In genomic region chr11:129214710-129215295, GRCh38 we compare ENCODE assay signal across 2 cellular contexts.
TF ChIP-seq lines count a peak whose summit lies in the region.

No MANE protein-coding gene starts in this region.

TF ChIP-seq in HepG2, 621 proteins besides CTCF, POLR2A, EP300 and RAD21:
- TF ChIP-seq ZBTB40 (IDR thresholded peaks at IDR 0.05), result peak; percentile 48
- peak; percentile 97 for TF ChIP-seq ZBTB40 (CRISPR knock-in tag; IDR thresholded peaks at IDR 0.05)
- no peak for TF ChIP-seq ZNF775 (CRISPR knock-in tag; IDR thresholded peaks at IDR 0.05; ENCODE audit: borderline replicate concordance)
TF ChIP-seq in HepG2: peak in this region for 1.

TF ChIP-seq in WTC11, 78 proteins besides CTCF, POLR2A, EP300 and RAD21:
- TF ChIP-seq ZNF671 (CRISPR knock-in tag; IDR thresholded peaks at IDR 0.05) (no peak), NR3C1 (CRISPR knock-in tag; conservative IDR thresholded peaks at IDR 0.05; ENCODE audit: low read depth) (no peak), ZNF396 (CRISPR knock-in tag; IDR thresholded peaks at IDR 0.05; ENCODE audit: borderline replicate concordance) (no peak), GABPB1 (CRISPR knock-in tag; IDR thresholded peaks at IDR 0.05) (no peak), CREB1 (CRISPR knock-in tag; IDR thresholded peaks at IDR 0.05) (no peak), ZNF138 (CRISPR knock-in tag; conservative IDR thresholded peaks at IDR 0.05) (no peak), E2F5 (CRISPR knock-in tag; IDR thresholded peaks at IDR 0.05) (no peak), ZNF512 (CRISPR knock-in tag; IDR thresholded peaks at IDR 0.05; ENCODE audit: borderline replicate concordance) (no peak), RORB (CRISPR knock-in tag; IDR thresholded peaks at IDR 0.05) (no peak), GTF2I (CRISPR knock-in tag; conservative IDR thresholded peaks at IDR 0.05) (no peak), ATF3 (CRISPR knock-in tag; conservative IDR thresholded peaks at IDR 0.05) (no peak), FOXP4 (CRISPR knock-in tag; IDR thresholded peaks at IDR 0.05) (no peak)
- TF ChIP-seq, protein P1, sequence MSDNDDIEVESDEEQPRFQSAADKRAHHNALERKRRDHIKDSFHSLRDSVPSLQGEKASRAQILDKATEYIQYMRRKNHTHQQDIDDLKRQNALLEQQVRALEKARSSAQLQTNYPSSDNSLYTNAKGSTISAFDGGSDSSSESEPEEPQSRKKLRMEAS (CRISPR knock-in tag; IDR thresholded peaks at IDR 0.05), result no peak
- TF ChIP-seq, protein P2, sequence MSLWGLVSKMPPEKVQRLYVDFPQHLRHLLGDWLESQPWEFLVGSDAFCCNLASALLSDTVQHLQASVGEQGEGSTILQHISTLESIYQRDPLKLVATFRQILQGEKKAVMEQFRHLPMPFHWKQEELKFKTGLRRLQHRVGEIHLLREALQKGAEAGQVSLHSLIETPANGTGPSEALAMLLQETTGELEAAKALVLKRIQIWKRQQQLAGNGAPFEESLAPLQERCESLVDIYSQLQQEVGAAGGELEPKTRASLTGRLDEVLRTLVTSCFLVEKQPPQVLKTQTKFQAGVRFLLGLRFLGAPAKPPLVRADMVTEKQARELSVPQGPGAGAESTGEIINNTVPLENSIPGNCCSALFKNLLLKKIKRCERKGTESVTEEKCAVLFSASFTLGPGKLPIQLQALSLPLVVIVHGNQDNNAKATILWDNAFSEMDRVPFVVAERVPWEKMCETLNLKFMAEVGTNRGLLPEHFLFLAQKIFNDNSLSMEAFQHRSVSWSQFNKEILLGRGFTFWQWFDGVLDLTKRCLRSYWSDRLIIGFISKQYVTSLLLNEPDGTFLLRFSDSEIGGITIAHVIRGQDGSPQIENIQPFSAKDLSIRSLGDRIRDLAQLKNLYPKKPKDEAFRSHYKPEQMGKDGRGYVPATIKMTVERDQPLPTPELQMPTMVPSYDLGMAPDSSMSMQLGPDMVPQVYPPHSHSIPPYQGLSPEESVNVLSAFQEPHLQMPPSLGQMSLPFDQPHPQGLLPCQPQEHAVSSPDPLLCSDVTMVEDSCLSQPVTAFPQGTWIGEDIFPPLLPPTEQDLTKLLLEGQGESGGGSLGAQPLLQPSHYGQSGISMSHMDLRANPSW (CRISPR knock-in tag; conservative IDR thresholded peaks at IDR 0.05; ENCODE audit: low read depth), result no peak
- TF ChIP-seq, protein P3, sequence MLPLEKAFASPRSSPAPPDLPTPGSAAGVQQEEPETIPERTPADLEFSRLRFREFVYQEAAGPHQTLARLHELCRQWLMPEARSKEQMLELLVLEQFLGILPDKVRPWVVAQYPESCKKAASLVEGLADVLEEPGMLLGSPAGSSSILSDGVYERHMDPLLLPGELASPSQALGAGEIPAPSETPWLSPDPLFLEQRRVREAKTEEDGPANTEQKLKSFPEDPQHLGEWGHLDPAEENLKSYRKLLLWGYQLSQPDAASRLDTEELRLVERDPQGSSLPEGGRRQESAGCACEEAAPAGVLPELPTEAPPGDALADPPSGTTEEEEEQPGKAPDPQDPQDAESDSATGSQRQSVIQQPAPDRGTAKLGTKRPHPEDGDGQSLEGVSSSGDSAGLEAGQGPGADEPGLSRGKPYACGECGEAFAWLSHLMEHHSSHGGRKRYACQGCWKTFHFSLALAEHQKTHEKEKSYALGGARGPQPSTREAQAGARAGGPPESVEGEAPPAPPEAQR (CRISPR knock-in tag; IDR thresholded peaks at IDR 0.05), result no peak
- TF ChIP-seq, protein P4, sequence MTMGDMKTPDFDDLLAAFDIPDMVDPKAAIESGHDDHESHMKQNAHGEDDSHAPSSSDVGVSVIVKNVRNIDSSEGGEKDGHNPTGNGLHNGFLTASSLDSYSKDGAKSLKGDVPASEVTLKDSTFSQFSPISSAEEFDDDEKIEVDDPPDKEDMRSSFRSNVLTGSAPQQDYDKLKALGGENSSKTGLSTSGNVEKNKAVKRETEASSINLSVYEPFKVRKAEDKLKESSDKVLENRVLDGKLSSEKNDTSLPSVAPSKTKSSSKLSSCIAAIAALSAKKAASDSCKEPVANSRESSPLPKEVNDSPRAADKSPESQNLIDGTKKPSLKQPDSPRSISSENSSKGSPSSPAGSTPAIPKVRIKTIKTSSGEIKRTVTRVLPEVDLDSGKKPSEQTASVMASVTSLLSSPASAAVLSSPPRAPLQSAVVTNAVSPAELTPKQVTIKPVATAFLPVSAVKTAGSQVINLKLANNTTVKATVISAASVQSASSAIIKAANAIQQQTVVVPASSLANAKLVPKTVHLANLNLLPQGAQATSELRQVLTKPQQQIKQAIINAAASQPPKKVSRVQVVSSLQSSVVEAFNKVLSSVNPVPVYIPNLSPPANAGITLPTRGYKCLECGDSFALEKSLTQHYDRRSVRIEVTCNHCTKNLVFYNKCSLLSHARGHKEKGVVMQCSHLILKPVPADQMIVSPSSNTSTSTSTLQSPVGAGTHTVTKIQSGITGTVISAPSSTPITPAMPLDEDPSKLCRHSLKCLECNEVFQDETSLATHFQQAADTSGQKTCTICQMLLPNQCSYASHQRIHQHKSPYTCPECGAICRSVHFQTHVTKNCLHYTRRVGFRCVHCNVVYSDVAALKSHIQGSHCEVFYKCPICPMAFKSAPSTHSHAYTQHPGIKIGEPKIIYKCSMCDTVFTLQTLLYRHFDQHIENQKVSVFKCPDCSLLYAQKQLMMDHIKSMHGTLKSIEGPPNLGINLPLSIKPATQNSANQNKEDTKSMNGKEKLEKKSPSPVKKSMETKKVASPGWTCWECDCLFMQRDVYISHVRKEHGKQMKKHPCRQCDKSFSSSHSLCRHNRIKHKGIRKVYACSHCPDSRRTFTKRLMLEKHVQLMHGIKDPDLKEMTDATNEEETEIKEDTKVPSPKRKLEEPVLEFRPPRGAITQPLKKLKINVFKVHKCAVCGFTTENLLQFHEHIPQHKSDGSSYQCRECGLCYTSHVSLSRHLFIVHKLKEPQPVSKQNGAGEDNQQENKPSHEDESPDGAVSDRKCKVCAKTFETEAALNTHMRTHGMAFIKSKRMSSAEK (CRISPR knock-in tag; IDR thresholded peaks at IDR 0.05; ENCODE audit: borderline replicate concordance), result no peak
- TF ChIP-seq, protein P5, sequence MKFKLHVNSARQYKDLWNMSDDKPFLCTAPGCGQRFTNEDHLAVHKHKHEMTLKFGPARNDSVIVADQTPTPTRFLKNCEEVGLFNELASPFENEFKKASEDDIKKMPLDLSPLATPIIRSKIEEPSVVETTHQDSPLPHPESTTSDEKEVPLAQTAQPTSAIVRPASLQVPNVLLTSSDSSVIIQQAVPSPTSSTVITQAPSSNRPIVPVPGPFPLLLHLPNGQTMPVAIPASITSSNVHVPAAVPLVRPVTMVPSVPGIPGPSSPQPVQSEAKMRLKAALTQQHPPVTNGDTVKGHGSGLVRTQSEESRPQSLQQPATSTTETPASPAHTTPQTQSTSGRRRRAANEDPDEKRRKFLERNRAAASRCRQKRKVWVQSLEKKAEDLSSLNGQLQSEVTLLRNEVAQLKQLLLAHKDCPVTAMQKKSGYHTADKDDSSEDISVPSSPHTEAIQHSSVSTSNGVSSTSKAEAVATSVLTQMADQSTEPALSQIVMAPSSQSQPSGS (CRISPR knock-in tag; IDR thresholded peaks at IDR 0.05; ENCODE audit: borderline replicate concordance, low read depth), result no peak
- TF ChIP-seq, protein P6, sequence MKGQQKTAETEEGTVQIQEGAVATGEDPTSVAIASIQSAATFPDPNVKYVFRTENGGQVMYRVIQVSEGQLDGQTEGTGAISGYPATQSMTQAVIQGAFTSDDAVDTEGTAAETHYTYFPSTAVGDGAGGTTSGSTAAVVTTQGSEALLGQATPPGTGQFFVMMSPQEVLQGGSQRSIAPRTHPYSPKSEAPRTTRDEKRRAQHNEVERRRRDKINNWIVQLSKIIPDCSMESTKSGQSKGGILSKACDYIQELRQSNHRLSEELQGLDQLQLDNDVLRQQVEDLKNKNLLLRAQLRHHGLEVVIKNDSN (CRISPR knock-in tag; IDR thresholded peaks at IDR 0.05), result no peak
- TF ChIP-seq, protein P7, sequence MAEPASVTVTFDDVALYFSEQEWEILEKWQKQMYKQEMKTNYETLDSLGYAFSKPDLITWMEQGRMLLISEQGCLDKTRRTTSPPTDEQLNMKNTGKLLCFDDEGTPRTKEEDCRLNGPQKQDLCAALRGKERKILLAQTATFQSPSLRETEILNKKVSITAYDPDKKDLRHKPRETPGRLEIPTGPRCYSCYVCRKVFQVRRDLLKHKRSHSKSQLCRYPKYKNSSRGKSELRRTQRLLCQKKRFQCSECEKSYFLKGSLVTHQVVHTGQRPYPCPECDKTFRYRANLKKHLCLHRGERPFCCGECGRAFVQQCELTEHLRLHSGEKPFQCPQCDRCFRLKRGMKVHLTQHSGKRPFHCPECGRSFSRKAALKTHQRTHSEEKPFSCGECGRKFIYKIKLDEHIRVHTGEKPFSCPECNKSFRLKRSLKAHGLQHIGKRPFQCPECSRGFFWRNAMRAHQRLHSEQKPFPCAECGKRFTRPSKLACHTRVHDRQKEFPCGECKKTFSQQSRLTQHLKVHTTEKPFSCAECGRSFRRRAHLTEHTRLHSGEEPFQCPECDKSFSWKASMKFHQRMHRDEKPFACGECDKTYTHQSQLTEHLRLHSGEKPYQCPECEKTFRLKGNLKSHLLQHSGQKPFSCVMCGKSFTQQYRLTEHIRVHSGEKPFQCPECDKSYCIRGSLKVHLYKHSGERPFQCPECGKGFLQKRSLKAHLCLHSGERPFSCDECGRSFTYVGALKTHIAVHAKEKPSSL (CRISPR knock-in tag; conservative IDR thresholded peaks at IDR 0.05), result no peak
- TF ChIP-seq, protein P8, sequence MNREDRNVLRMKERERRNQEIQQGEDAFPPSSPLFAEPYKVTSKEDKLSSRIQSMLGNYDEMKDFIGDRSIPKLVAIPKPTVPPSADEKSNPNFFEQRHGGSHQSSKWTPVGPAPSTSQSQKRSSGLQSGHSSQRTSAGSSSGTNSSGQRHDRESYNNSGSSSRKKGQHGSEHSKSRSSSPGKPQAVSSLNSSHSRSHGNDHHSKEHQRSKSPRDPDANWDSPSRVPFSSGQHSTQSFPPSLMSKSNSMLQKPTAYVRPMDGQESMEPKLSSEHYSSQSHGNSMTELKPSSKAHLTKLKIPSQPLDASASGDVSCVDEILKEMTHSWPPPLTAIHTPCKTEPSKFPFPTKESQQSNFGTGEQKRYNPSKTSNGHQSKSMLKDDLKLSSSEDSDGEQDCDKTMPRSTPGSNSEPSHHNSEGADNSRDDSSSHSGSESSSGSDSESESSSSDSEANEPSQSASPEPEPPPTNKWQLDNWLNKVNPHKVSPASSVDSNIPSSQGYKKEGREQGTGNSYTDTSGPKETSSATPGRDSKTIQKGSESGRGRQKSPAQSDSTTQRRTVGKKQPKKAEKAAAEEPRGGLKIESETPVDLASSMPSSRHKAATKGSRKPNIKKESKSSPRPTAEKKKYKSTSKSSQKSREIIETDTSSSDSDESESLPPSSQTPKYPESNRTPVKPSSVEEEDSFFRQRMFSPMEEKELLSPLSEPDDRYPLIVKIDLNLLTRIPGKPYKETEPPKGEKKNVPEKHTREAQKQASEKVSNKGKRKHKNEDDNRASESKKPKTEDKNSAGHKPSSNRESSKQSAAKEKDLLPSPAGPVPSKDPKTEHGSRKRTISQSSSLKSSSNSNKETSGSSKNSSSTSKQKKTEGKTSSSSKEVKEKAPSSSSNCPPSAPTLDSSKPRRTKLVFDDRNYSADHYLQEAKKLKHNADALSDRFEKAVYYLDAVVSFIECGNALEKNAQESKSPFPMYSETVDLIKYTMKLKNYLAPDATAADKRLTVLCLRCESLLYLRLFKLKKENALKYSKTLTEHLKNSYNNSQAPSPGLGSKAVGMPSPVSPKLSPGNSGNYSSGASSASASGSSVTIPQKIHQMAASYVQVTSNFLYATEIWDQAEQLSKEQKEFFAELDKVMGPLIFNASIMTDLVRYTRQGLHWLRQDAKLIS (CRISPR knock-in tag; IDR thresholded peaks at IDR 0.05; ENCODE audit: borderline replicate concordance), result no peak
